In the genomic region with DNA sequence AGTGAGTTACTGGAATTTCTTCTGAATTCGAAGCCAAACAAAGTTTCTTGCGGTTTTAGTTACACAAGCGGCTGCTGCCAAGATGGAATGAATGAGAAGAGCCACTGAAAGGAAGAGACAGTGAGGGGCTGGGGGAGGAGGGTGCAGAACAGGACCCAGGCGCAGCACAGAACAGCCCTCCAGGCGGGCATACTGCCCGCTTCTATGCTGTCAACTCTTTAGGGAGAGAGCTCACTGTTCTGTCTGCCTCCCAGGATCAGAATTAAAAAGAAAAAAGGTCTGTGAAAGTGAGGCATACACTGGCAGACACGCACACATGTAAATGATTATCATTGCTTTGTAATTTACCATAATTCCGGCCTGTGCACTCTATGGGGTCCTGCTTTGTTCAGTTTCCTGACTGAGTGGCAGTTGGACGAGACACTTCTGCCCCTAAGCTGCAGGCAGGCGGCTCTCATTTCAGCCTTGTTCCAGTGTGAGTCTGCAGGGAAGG, we compare ENCODE assay signal across 1 cellular context.
TF ChIP-seq lines count a peak whose summit lies in the region.

No MANE protein-coding gene starts in this region.

TF ChIP-seq in H1, 55 proteins besides CTCF, POLR2A, EP300 and RAD21:
- TF ChIP-seq, protein P1, sequence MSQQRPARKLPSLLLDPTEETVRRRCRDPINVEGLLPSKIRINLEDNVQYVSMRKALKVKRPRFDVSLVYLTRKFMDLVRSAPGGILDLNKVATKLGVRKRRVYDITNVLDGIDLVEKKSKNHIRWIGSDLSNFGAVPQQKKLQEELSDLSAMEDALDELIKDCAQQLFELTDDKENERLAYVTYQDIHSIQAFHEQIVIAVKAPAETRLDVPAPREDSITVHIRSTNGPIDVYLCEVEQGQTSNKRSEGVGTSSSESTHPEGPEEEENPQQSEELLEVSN (IDR thresholded peaks at IDR 0.05), result no peak
- TF ChIP-seq SP1 (IDR thresholded peaks at IDR 0.05; ENCODE audit: low read depth, low read length) (no peak), SIN3A (conservative IDR thresholded peaks at IDR 0.05 in 1 of 2, IDR thresholded peaks at IDR 0.05 in 1 of 2; ENCODE audit: low read depth in 1 of 2, low read length in 2 of 2) (no peak; a peak in 1 of 4 replicates), CTBP2 (IDR thresholded peaks at IDR 0.05; ENCODE audit: borderline replicate concordance, insufficient read depth, insufficient read length, low read length) (no peak), ASH2L (IDR thresholded peaks at IDR 0.05; ENCODE audit: low read length) (no peak), NANOG (IDR thresholded peaks at IDR 0.05; ENCODE audit: insufficient read depth, low read depth, low read length, poor library complexity, severe bottlenecking) (no peak), TAF7 (optimal IDR thresholded peaks at IDR 0.05; ENCODE audit: borderline replicate concordance, low read depth, low read length) (no peak), KDM1A (IDR thresholded peaks at IDR 0.05; ENCODE audit: borderline replicate concordance, low read length) (no peak), SIX5 (IDR thresholded peaks at IDR 0.05; ENCODE audit: low read depth, low read length) (no peak), JUND (IDR thresholded peaks at IDR 0.05; ENCODE audit: low read length) (no peak), HDAC2 (IDR thresholded peaks at IDR 0.05; ENCODE audit: borderline replicate concordance in 1 of 2, low read depth in 2 of 2, low read length in 2 of 2) (no peak), GABPA (IDR thresholded peaks at IDR 0.05; ENCODE audit: borderline replicate concordance, insufficient read depth, low read length) (no peak), EGR1 (IDR thresholded peaks at IDR 0.05; ENCODE audit: borderline replicate concordance, low read depth, low read length) (no peak), TAF1 (IDR thresholded peaks at IDR 0.05; ENCODE audit: low read depth, low read length) (no peak), CBX5 (IDR thresholded peaks at IDR 0.05; ENCODE audit: low read depth, low read length) (no peak), BACH1 (IDR thresholded peaks at IDR 0.05; ENCODE audit: low read length) (no peak), SRF (IDR thresholded peaks at IDR 0.05; ENCODE audit: low read depth, low read length) (no peak)
- TF ChIP-seq, protein P2, sequence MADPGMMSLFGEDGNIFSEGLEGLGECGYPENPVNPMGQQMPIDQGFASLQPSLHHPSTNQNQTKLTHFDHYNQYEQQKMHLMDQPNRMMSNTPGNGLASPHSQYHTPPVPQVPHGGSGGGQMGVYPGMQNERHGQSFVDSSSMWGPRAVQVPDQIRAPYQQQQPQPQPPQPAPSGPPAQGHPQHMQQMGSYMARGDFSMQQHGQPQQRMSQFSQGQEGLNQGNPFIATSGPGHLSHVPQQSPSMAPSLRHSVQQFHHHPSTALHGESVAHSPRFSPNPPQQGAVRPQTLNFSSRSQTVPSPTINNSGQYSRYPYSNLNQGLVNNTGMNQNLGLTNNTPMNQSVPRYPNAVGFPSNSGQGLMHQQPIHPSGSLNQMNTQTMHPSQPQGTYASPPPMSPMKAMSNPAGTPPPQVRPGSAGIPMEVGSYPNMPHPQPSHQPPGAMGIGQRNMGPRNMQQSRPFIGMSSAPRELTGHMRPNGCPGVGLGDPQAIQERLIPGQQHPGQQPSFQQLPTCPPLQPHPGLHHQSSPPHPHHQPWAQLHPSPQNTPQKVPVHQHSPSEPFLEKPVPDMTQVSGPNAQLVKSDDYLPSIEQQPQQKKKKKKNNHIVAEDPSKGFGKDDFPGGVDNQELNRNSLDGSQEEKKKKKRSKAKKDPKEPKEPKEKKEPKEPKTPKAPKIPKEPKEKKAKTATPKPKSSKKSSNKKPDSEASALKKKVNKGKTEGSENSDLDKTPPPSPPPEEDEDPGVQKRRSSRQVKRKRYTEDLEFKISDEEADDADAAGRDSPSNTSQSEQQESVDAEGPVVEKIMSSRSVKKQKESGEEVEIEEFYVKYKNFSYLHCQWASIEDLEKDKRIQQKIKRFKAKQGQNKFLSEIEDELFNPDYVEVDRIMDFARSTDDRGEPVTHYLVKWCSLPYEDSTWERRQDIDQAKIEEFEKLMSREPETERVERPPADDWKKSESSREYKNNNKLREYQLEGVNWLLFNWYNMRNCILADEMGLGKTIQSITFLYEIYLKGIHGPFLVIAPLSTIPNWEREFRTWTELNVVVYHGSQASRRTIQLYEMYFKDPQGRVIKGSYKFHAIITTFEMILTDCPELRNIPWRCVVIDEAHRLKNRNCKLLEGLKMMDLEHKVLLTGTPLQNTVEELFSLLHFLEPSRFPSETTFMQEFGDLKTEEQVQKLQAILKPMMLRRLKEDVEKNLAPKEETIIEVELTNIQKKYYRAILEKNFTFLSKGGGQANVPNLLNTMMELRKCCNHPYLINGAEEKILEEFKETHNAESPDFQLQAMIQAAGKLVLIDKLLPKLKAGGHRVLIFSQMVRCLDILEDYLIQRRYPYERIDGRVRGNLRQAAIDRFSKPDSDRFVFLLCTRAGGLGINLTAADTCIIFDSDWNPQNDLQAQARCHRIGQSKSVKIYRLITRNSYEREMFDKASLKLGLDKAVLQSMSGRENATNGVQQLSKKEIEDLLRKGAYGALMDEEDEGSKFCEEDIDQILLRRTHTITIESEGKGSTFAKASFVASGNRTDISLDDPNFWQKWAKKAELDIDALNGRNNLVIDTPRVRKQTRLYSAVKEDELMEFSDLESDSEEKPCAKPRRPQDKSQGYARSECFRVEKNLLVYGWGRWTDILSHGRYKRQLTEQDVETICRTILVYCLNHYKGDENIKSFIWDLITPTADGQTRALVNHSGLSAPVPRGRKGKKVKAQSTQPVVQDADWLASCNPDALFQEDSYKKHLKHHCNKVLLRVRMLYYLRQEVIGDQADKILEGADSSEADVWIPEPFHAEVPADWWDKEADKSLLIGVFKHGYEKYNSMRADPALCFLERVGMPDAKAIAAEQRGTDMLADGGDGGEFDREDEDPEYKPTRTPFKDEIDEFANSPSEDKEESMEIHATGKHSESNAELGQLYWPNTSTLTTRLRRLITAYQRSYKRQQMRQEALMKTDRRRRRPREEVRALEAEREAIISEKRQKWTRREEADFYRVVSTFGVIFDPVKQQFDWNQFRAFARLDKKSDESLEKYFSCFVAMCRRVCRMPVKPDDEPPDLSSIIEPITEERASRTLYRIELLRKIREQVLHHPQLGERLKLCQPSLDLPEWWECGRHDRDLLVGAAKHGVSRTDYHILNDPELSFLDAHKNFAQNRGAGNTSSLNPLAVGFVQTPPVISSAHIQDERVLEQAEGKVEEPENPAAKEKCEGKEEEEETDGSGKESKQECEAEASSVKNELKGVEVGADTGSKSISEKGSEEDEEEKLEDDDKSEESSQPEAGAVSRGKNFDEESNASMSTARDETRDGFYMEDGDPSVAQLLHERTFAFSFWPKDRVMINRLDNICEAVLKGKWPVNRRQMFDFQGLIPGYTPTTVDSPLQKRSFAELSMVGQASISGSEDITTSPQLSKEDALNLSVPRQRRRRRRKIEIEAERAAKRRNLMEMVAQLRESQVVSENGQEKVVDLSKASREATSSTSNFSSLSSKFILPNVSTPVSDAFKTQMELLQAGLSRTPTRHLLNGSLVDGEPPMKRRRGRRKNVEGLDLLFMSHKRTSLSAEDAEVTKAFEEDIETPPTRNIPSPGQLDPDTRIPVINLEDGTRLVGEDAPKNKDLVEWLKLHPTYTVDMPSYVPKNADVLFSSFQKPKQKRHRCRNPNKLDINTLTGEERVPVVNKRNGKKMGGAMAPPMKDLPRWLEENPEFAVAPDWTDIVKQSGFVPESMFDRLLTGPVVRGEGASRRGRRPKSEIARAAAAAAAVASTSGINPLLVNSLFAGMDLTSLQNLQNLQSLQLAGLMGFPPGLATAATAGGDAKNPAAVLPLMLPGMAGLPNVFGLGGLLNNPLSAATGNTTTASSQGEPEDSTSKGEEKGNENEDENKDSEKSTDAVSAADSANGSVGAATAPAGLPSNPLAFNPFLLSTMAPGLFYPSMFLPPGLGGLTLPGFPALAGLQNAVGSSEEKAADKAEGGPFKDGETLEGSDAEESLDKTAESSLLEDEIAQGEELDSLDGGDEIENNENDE (IDR thresholded peaks at IDR 0.05; ENCODE audit: insufficient replicate concordance, low read length), result no peak
- TF ChIP-seq, protein P3, sequence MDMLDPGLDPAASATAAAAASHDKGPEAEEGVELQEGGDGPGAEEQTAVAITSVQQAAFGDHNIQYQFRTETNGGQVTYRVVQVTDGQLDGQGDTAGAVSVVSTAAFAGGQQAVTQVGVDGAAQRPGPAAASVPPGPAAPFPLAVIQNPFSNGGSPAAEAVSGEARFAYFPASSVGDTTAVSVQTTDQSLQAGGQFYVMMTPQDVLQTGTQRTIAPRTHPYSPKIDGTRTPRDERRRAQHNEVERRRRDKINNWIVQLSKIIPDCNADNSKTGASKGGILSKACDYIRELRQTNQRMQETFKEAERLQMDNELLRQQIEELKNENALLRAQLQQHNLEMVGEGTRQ (IDR thresholded peaks at IDR 0.05; ENCODE audit: low read length), result no peak
- TF ChIP-seq, protein P4, sequence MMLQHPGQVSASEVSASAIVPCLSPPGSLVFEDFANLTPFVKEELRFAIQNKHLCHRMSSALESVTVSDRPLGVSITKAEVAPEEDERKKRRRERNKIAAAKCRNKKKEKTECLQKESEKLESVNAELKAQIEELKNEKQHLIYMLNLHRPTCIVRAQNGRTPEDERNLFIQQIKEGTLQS (IDR thresholded peaks at IDR 0.05; ENCODE audit: insufficient read depth, low read depth, low read length), result no peak
